8 cellular contexts compared by ENCODE assay signal in the genomic region with DNA sequence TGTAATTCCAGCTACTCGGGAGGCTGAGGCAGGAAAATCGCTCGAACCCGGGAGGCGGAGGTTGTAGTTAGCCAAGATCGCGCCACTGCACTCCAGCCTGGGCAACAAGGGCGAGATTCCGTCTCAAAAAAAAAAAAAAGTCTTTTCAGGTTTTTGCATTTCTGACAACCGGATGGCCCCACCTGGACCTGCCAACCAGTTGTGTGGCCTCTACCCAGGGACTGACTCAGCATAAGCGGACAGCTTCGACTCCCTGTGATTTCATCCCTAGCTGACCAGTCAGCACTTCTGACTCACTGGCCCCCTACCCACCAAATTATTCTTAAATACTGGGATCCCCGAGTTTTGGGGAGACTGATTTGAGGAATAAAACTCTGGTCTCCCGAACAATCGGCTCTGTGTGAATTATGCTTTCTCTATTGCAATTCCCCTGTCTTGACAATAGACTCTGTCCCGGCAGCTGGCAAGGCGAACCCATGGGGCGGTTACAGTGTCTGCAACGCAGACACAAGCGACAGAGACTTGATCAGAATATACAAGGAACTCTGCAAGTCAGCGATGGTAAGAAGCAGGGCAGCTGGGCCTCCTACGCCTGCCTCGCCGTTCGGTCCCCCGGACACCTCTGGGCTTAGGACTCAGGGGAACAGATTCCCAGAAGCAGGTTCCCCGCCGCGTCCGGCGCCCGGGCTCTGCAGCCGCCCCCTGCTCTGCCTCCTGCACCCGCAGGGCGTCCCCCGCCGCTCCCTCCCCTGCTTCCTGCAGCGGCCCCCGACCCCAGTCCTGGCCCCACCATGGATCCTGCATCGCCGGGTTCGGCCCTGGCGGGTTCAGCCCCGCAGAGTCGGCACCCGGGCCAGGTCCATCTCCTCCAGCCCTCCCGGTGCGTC. TPM values are rescaled to one million over a fixed set of nuclear protein-coding genes. Genes with fewer than 3 reads are reported as not detected.
A peak's percentile ranks its signal among the peaks of the same experiment; 100 is the strongest.
DNase-seq lines count a peak whose midpoint lies in the region; ATAC-seq and TF ChIP-seq lines count a peak whose summit lies in the region.

No MANE protein-coding gene starts in this region.

- no peak for TF ChIP-seq EP300 in ovary (IDR thresholded peaks at IDR 0.05)

- peak; percentile 74 for DNase-seq in DMS53 (lab: John Stamatoyannopoulos, UW)
- peak; percentile 34 for DNase-seq in glomerular visceral epithelial cell (ENCODE audit: extremely low spot score)
- peak in 1 of 5 donors; percentile 29 for DNase-seq in ovary
- no peak for DNase-seq in effector CD4-positive, alpha-beta T cell

- H3K27me3 Mint-ChIP-seq in activated T-helper 17 cell treated with anti-CD3 and anti-CD28 coated beads, Interleukin-2, amount 50 U/mL, for 72 hours = no peaks in the 10 kb centered on the region

- TF ChIP-seq CTCF in ovary (IDR thresholded peaks at IDR 0.05) = peak in 1 of 3 donors; percentile 12

- no peaks in the 10 kb centered on the region for H3K27me3 ChIP-seq in ovary

- H3K36me3 Mint-ChIP-seq in activated T-helper 17 cell treated with anti-CD3 and anti-CD28 coated beads, Interleukin-2, amount 50 U/mL, for 72 hours (ENCODE audit: low read depth) = no peaks in the 10 kb centered on the region

- peaks cover 14% of the 10 kb centered on the region for H3K4me1 ChIP-seq in ovary (ENCODE audit: insufficient read depth)

- peak overlapping the region; percentile 74 for H3K27ac Mint-ChIP-seq in activated T-helper 17 cell treated with anti-CD3 and anti-CD28 coated beads, Interleukin-2, amount 50 U/mL, for 72 hours

- intact Hi-C loops in ovary (cut with DNase I) = no loop called here

- TF ChIP-seq POLR2A in ovary (IDR thresholded peaks at IDR 0.05) = no peak

- H3K9me3 Mint-ChIP-seq in activated T-helper 17 cell treated with anti-CD3 and anti-CD28 coated beads, Interleukin-2, amount 50 U/mL, for 72 hours = no peaks in the 10 kb centered on the region

- ATAC-seq in GM21526 (IDR thresholded peaks at IDR 0.05; ENCODE audit: low FRiP score, unreplicated experiment) (peak; percentile 13), GM21515 (IDR thresholded peaks at IDR 0.05; ENCODE audit: unreplicated experiment) (no peak)
- ATAC-seq in activated T-helper 17 cell treated with anti-CD3 and anti-CD28 coated beads, Interleukin-2, amount 50 U/mL, for 72 hours (replicated peaks) = peak; percentile 47

- H3K4me3 Mint-ChIP-seq in activated T-helper 17 cell treated with anti-CD3 and anti-CD28 coated beads, Interleukin-2, amount 50 U/mL, for 72 hours = peak overlapping the region; percentile 86

- H3K36me3 ChIP-seq in KOPT-K1 (ENCODE audit: insufficient read depth, low read length) = no peaks in the 10 kb centered on the region
- no peaks in the 10 kb centered on the region for H3K36me3 ChIP-seq in ovary

- no peaks in the 10 kb centered on the region for H3K4me1 Mint-ChIP-seq in activated T-helper 17 cell treated with anti-CD3 and anti-CD28 coated beads, Interleukin-2, amount 50 U/mL, for 72 hours

- peak overlapping the region; percentile 100 for H3K4me3 ChIP-seq in ovary

- WGBS in ovary, 3 donors = 24 to 69% (median 25%) methylated on average over 16 to 48 of the region's 48 CpGs

- H3K9me3 ChIP-seq in KOPT-K1 (ENCODE audit: insufficient read depth, low read length, poor library complexity, severe bottlenecking) (no peaks in the 10 kb centered on the region), ovary (no peaks in the 10 kb centered on the region)

- H3K27ac ChIP-seq in KOPT-K1 (ENCODE audit: low read depth, low read length, poor library complexity, severe bottlenecking) (peak overlapping the region; percentile 63), ovary (peak overlapping the region in 1 of 2 donors; percentile 81)

RNA-seq across cellular contexts. Expression of gene TALDO1, which starts 0.7 kb away (rescaled TPM):
- 100 to 1,000 TPM; 131 to 255 TPM for total RNA-seq in activated T-helper 17 cell treated with anti-CD3 and anti-CD28 coated beads, Interleukin-2, amount 50 U/mL, for 72 hours
- 100 to 1,000 TPM in 6 of 7 donors, 10 to 100 TPM in 1; 75.0 to 134 (median 117) TPM for total RNA-seq in ovary
- polyA plus RNA-seq in ovary = 100 to 1,000 TPM in 1 of 2 donors, 10 to 100 TPM in 1; 76.8 to 103 TPM

RNA-seq across cellular contexts. Expression of gene GATD1, which starts 30.8 kb away (rescaled TPM):
- total RNA-seq in activated T-helper 17 cell treated with anti-CD3 and anti-CD28 coated beads, Interleukin-2, amount 50 U/mL, for 72 hours = 10 to 100 TPM; 42.3 to 60.9 TPM
- total RNA-seq in ovary = 10 to 100 TPM; 14.7 to 79.8 (median 59.9) TPM
- 10 to 100 TPM in 1 of 2 donors, 1 to 10 TPM in 1; 9.4 to 52.1 TPM for polyA plus RNA-seq in ovary

RNA-seq across cellular contexts. Expression of gene EPS8L2, which starts 40.5 kb away (rescaled TPM):
- total RNA-seq in activated T-helper 17 cell treated with anti-CD3 and anti-CD28 coated beads, Interleukin-2, amount 50 U/mL, for 72 hours = 10 to 100 TPM; 23.6 to 34.6 TPM
- total RNA-seq in ovary = 10 to 100 TPM; 20.6 to 57.9 (median 34.2) TPM
- polyA plus RNA-seq in ovary = 10 to 100 TPM in 1 of 2 donors, 1 to 10 TPM in 1; 5.9 to 17.4 TPM

RNA-seq across cellular contexts. Expression of gene CEND1, which starts 43.4 kb away (rescaled TPM):
- 1 to 10 TPM; 1.2 to 3.9 TPM for total RNA-seq in activated T-helper 17 cell treated with anti-CD3 and anti-CD28 coated beads, Interleukin-2, amount 50 U/mL, for 72 hours
- under 1 TPM in 1 of 7 donors, not detected in 6; 0.15 TPM for total RNA-seq in ovary
- polyA plus RNA-seq in ovary = under 1 TPM in 1 of 2 donors, not detected in 1; 0.07 TPM

RNA-seq across cellular contexts. Expression of gene TMEM80, which starts 50.9 kb away (rescaled TPM):
- total RNA-seq in activated T-helper 17 cell treated with anti-CD3 and anti-CD28 coated beads, Interleukin-2, amount 50 U/mL, for 72 hours = 10 to 100 TPM; 11.7 to 14.6 TPM
- 10 to 100 TPM; 15.4 to 38.0 (median 30.5) TPM for total RNA-seq in ovary
- 10 to 100 TPM; 28.9 to 37.6 TPM for polyA plus RNA-seq in ovary
